Comparison of ENCODE assay signal across 13 cellular contexts in genomic region chr2:173672573-173673340, GRCh38.
DNase-seq lines count a peak whose midpoint lies in the region; ATAC-seq, FAIRE-seq and TF ChIP-seq lines count a peak whose summit lies in the region.
"Had no signal": no experiment of that assay in that cellular context is flagged by ENCODE, and none has a peak within 500 bp of the region (broad histone marks: within the 10 kb centered on the region; RNA-seq: fewer than 3 reads in every experiment).

No MANE protein-coding gene starts in this region.

- H3K4me3 ChIP-seq in HepG2 (replicated peaks in 1 of 3; ENCODE audit: insufficient read depth in 1 of 3, low read depth in 2 of 3, low read length in 3 of 3) = no peak overlapping the region
- no peak overlapping the region for H3K4me3 ChIP-seq in right lobe of liver
- no peak overlapping the region for H3K4me3 ChIP-seq in pancreas

- H3K79me2 ChIP-seq in HepG2 (ENCODE audit: insufficient read depth, low read length) = no peaks in the 10 kb centered on the region

- H4K20me1 ChIP-seq in HepG2 (ENCODE audit: insufficient read depth, low read length) = no peaks in the 10 kb centered on the region

- H3K4me2 ChIP-seq in HepG2 (ENCODE audit: low read depth, low read length) = no peak overlapping the region

- H3K9ac ChIP-seq in HepG2 (ENCODE audit: insufficient read depth, low read depth, low read length) = no peak overlapping the region

- H3K36me3 ChIP-seq in HepG2 (replicated peaks in 1 of 2; ENCODE audit: control insufficient read depth in 1 of 2, insufficient read depth in 2 of 2, low read length in 2 of 2) (no peaks in the 10 kb centered on the region), right lobe of liver (no peaks in the 10 kb centered on the region), pancreas (no peaks in the 10 kb centered on the region)

- BruUV-seq in HepG2 (replicated peaks; lab: Mats Ljungman, UMichigan) = no TSS peak

- FAIRE-seq in HepG2 (lab: Jason Lieb, UNC) = no peak
- peak; percentile 17 for FAIRE-seq in pancreas (lab: Jason Lieb, UNC)

- TF ChIP-seq POLR2A in HepG2 (IDR thresholded peaks at IDR 0.05; ENCODE audit: insufficient read depth in 1 of 2, low read depth in 2 of 2, low read length in 2 of 2) (no peak), right lobe of liver (IDR thresholded peaks at IDR 0.05) (no peak)

- no peak overlapping the region for H2AFZ ChIP-seq in HepG2 (ENCODE audit: low read length)

- intact Hi-C loops in HepG2 (cut with micrococcal nuclease; ENCODE audit: unreplicated experiment) (no loop called here), right lobe of liver (cut with DNase I) (no loop called here), pancreas (cut with DNase I) (no loop called here)

- POLR2A ChIA-PET in HepG2 (lab: Yijun Ruan, JAX) = no interaction called here

- no peak for TF ChIP-seq RAD21 in HepG2 (CRISPR knock-in tag; IDR thresholded peaks at IDR 0.05)

- H3K27ac ChIP-seq in HepG2 (ENCODE audit: extremely low read length, insufficient read depth, low read length) (no peak overlapping the region), right lobe of liver (no peak overlapping the region), pancreas (no peak overlapping the region)
- H3K27ac ChIP-seq: HL-60 had no signal

- WGBS in HepG2 (ENCODE audit: low lambda C conversion rate) = 24% methylated on average over 3 of the region's 3 CpGs
- 90% methylated on average over 2 of the region's 3 CpGs for WGBS in right lobe of liver (ENCODE audit: insufficient coverage, low coverage, low lambda C conversion rate, missing lambda C conversion rate)
- 91 to 92% methylated on average over 3 of the region's 3 CpGs for WGBS in pancreas, 2 donors

- CTCF ChIA-PET in HepG2 (lab: Yijun Ruan, JAX; ENCODE audit: low intra/inter-chr PET ratio, low total read pairs) = no interaction called here

- DNase-seq in HepG2 (ENCODE audit: low spot score) (no peak), right lobe of liver (no peak), NCI-H1694 treated with DMSO at 0.1 percent for 48 hours (lab: John Stamatoyannopoulos, UW) (peak; percentile 70), pancreas (no peak), HuH-7 (ENCODE audit: low spot score) (no peak)
- DNase-seq in NK-92 treated with Interleukin-12 subunit alpha and Interleukin-12 subunit beta, amount 100 ng/mL, for 24 hours (lab: John Stamatoyannopoulos, UW) = no peak
- DNase-seq in activated CD4-positive, alpha-beta T cell treated with anti-CD3 and anti-CD28 coated beads, Interleukin-2, amount 50 U/mL, for 48 hours = no peak
- DNase-seq: C1 segment of cervical spinal cord; Calu3; CD4-positive, alpha-beta T cell; GF-D8 had no signal

- in situ Hi-C loops in HepG2 (cut with HindIII; ENCODE audit: extremely low pct_ligation_motif_present, low pct_unique_long_range_greater_than_20kb) = no loop called here

- H3K4me1 ChIP-seq in HepG2 (ENCODE audit: insufficient read depth, low read length) (no peaks in the 10 kb centered on the region), right lobe of liver (no peaks in the 10 kb centered on the region), pancreas (no peaks in the 10 kb centered on the region)

- no peaks in the 10 kb centered on the region for H3K27me3 ChIP-seq in HepG2 (ENCODE audit: control insufficient read depth in 1 of 2, insufficient read depth in 2 of 2, low read length in 2 of 2)
- peaks cover 0 to 6% of the 10 kb centered on the region in 2 donors for H3K27me3 ChIP-seq in right lobe of liver
- H3K27me3 ChIP-seq in pancreas = no peaks in the 10 kb centered on the region

- TF ChIP-seq CTCF in HepG2 (CRISPR knock-in tag; IDR thresholded peaks at IDR 0.05) (no peak), right lobe of liver (IDR thresholded peaks at IDR 0.05) (no peak), pancreas (IDR thresholded peaks at IDR 0.05) (no peak)

- H3K9me3 ChIP-seq in HepG2 (ENCODE audit: low read length) (no peaks in the 10 kb centered on the region), right lobe of liver (no peaks in the 10 kb centered on the region), pancreas (no peaks in the 10 kb centered on the region)

- TF ChIP-seq EP300 in HepG2 (IDR thresholded peaks at IDR 0.05; ENCODE audit: low read depth in 2 of 2, low read length in 2 of 2) (no peak), HepG2 (CRISPR knock-in tag; IDR thresholded peaks at IDR 0.05; ENCODE audit: borderline replicate concordance) (no peak)

- ATAC-seq in HepG2 = no peak
- ATAC-seq in right lobe of liver = no peak
- ATAC-seq in pancreas = no peak
- ATAC-seq: HCT116 had no signal

TF ChIP-seq in HepG2, 621 proteins besides CTCF, POLR2A, EP300 and RAD21:
- TF ChIP-seq AGO2 (optimal IDR thresholded peaks at IDR 0.05; ENCODE audit: low read depth, low read length) (no peak), MAFK (conservative IDR thresholded peaks at IDR 0.05 in 1 of 2, IDR thresholded peaks at IDR 0.05 in 1 of 2; ENCODE audit: low read length in 2 of 2) (peak; percentile 64 to 77), MAFF (IDR thresholded peaks at IDR 0.05; ENCODE audit: low read depth, low read length) (peak; percentile 65)
